Comparison of ENCODE assay signal across 18 cellular contexts in the genomic region with DNA sequence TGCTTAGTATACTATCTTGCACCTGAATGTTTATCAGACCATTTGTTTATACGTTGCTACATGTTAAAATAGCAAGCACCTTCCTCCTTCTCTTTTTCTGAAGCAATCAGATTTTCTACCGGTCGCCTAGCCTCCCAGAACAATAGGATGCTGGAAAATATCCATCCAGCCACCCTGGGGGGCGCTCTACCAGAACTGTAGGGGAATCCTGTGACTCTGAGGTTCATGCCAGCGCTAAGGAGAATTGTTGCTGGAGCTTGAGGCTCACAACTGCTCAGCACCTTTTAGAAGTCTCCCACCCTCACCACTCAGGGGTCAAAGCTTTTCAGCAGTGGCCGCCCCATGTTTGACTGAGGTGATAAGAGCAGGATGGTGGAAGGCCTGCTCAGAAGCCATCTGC.
"Had no signal": no experiment of that assay in that cellular context is flagged by ENCODE, and none has a peak within 500 bp of the region (broad histone marks: within the 10 kb centered on the region; RNA-seq: fewer than 3 reads in every experiment).

No MANE protein-coding gene starts in this region.

- FAIRE-seq: colon had no signal

- H3K9me3 Mint-ChIP-seq: activated naive CD4-positive, alpha-beta T cell treated with anti-CD3 and anti-CD28 coated beads, Interleukin-2, amount 50 U/mL, for 72 hours; effector memory CD8-positive, alpha-beta T cell had no signal

- H3K27ac Mint-ChIP-seq: activated naive CD4-positive, alpha-beta T cell treated with anti-CD3 and anti-CD28 coated beads, Interleukin-2, amount 50 U/mL, for 72 hours; effector memory CD8-positive, alpha-beta T cell; mesothelial cell of epicardium had no signal

- H3K27ac ChIP-seq: breast epithelium, esophagus squamous epithelium, gastrocnemius medialis, left ventricle myocardium inferior, thoracic aorta, upper lobe of left lung had no signal

- H3K36me3 ChIP-seq: breast epithelium had no signal

- H3K4me3 Mint-ChIP-seq: central memory CD8-positive, alpha-beta T cell; effector memory CD8-positive, alpha-beta T cell; mesothelial cell of epicardium; naive thymus-derived CD8-positive, alpha-beta T cell had no signal

- H3K27me3 Mint-ChIP-seq: central memory CD8-positive, alpha-beta T cell; effector memory CD8-positive, alpha-beta T cell; naive thymus-derived CD8-positive, alpha-beta T cell had no signal

- H3K36me3 Mint-ChIP-seq: mesothelial cell of epicardium had no signal

- H3K9me3 ChIP-seq: breast epithelium, esophagus squamous epithelium, gastrocnemius medialis, left ventricle myocardium inferior, thoracic aorta, upper lobe of left lung had no signal

- H3K27me3 ChIP-seq: breast epithelium, esophagus squamous epithelium, gastrocnemius medialis, upper lobe of left lung had no signal

- DNase-seq: activated T-cell treated with anti-CD3 and anti-CD28 coated beads, Interleukin-2, amount 50 U/mL, for 1 hour; effector memory CD8-positive, alpha-beta T cell; esophagus squamous epithelium; gastrocnemius medialis; head of caudate nucleus; left ventricle myocardium inferior; naive thymus-derived CD8-positive, alpha-beta T cell; retina; stimulated activated CD4-positive, alpha-beta T cell treated with anti-CD3 and anti-CD28 coated beads, Interleukin-4, amount 100 ng/mL, for 1 hour; stimulated activated naive CD4-positive, alpha-beta T cell treated with Interleukin-2 at 50 U/mL for 16 hours; T-helper 9 cell; upper lobe of left lung had no signal

- ATAC-seq: activated naive CD4-positive, alpha-beta T cell treated with anti-CD3 and anti-CD28 coated beads, Interleukin-2, amount 50 U/mL, for 72 hours; effector memory CD8-positive, alpha-beta T cell; gastrocnemius medialis; naive thymus-derived CD8-positive, alpha-beta T cell had no signal

- H3K4me3 ChIP-seq: breast epithelium, esophagus squamous epithelium, gastrocnemius medialis, left ventricle myocardium inferior, thoracic aorta, upper lobe of left lung had no signal
